In the genomic region with DNA sequence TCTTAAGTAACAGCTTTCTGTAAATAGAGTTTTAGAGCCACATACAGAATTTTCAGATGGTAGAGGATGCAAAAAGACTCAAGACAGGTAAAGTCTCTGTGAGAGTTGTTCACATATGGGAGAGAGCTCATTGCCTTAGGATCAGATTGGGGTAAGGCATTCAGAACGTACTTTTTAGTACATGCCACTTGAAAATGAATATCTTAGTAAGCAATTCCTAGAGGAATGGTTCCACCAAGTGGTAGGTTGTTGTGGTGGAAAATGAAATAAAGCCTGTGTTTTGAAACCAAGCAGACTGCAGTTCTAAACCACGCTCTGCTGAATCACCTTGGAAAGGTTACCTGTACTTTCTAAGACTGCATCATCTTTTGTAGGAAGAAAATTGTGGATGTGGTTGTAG, we compare ENCODE assay signal across 12 cellular contexts.
DNase-seq lines count a peak whose midpoint lies in the region; ATAC-seq, FAIRE-seq and TF ChIP-seq lines count a peak whose summit lies in the region.
"Had no signal": no experiment of that assay in that cellular context is flagged by ENCODE, and none has a peak within 500 bp of the region (broad histone marks: within the 10 kb centered on the region; RNA-seq: fewer than 3 reads in every experiment).

No MANE protein-coding gene starts in this region.

- no peak for ATAC-seq in GM12878
- ATAC-seq in HG02678 (IDR thresholded peaks at IDR 0.05; ENCODE audit: unreplicated experiment): no peak
- no peak for ATAC-seq in omental fat pad (ENCODE audit: low FRiP score)
- ATAC-seq: CD8-positive, alpha-beta T cell had no signal

- H3K79me2 ChIP-seq in GM12878 (ENCODE audit: control insufficient read depth, insufficient read depth, low read length): no peaks in the 10 kb centered on the region

- no peak for FAIRE-seq in GM12878 (lab: Jason Lieb, UNC)

- POLR2A ChIA-PET in GM12878 (lab: Charles Lee): no interaction called here

- RAD21 ChIA-PET in GM12878 (lab: Charles Lee; ENCODE audit: unreplicated experiment): no interaction called here

- no peak for TF ChIP-seq POLR2A in GM12878 (IDR thresholded peaks at IDR 0.05; ENCODE audit: low read depth, low read length)

- 13% methylated on average over 2 of the region's 2 CpGs for WGBS in GM12878 (ENCODE audit: insufficient coverage, insufficient replicate concordance, low lambda C conversion rate, missing lambda C conversion rate)

- BruUV-seq in GM12878 (replicated peaks; lab: Mats Ljungman, UMichigan): no TSS peak

- intact Hi-C loops in GM12878 (cut with micrococcal nuclease; ENCODE audit: unreplicated experiment): no loop called here

- no peaks in the 10 kb centered on the region; a peak in 1 of 4 replicates for H3K27me3 ChIP-seq in GM12878 (replicated peaks in 1 of 2; ENCODE audit: control insufficient read depth in 2 of 2, insufficient read depth in 2 of 2, low read length in 1 of 2)

- TF ChIP-seq EP300 in GM12878 (IDR thresholded peaks at IDR 0.05; ENCODE audit: borderline replicate concordance in 1 of 2, control insufficient read depth in 1 of 2, low read depth in 2 of 2, low read length in 2 of 2): no peak

- H2AFZ ChIP-seq in GM12878 (ENCODE audit: control insufficient read depth, low read depth, low read length): no peak overlapping the region

- in situ Hi-C loops in GM12878 (cut with MboI): no loop called here

- H3K27ac ChIP-seq in GM12878 (ENCODE audit: control insufficient read depth, insufficient read depth): no peak overlapping the region

- H3K4me3 ChIP-seq in LNCaP clone FGC (ENCODE audit: low read depth, low read length) (no peak overlapping the region), GM12878 (no peak overlapping the region)

- H3K4me2 ChIP-seq in GM12878 (ENCODE audit: control insufficient read depth, insufficient read depth): no peak overlapping the region

- TF ChIP-seq RAD21 in GM12878 (IDR thresholded peaks at IDR 0.05; ENCODE audit: insufficient read depth, low read depth, low read length): peak; percentile 22; the same call in 1 of the 2 replicates

- SMC1A ChIA-PET in GM12878 (lab: Charles Lee; ENCODE audit: uncharacterized antibody, unreplicated experiment): no interaction called here

- DNase-seq in DMS53 (lab: John Stamatoyannopoulos, UW) (peak; percentile 63), LNCaP clone FGC (ENCODE audit: low read depth) (no peak), GM12878 (ENCODE audit: low read depth, low spot score) (no peak), medulla oblongata (ENCODE audit: extremely low spot score) (peak; percentile 28), NCI-H524 treated with DMSO at 0.1 percent for 48 hours (lab: John Stamatoyannopoulos, UW) (no peak), omental fat pad (ENCODE audit: low spot score) (no peak), GDM1 (lab: John Stamatoyannopoulos, UW) (no peak)
- DNase-seq: activated naive CD4-positive, alpha-beta T cell treated with anti-CD3 and anti-CD28 coated beads, Interleukin-2, amount 50 U/mL, for 16 hours; CD8-positive, alpha-beta T cell; glutamatergic neuron; NCI-H1436 treated with DMSO at 0.1 percent for 48 hours had no signal

- H3K9ac ChIP-seq in GM12878 (ENCODE audit: control insufficient read depth, insufficient read depth, low read length): no peak overlapping the region

- no peaks in the 10 kb centered on the region for H3K9me3 ChIP-seq in GM12878 (replicated peaks; ENCODE audit: control insufficient read depth, insufficient read depth, low read length)

- TF ChIP-seq CTCF in LNCaP clone FGC (IDR thresholded peaks at IDR 0.05; ENCODE audit: control insufficient read depth, extremely low read depth, insufficient read depth): peak; percentile 22; the same call in 1 of the 2 replicates
- 0 out of 6 replicates have a peak, but pooled peaks of 1 of the 3 experiments have one; percentile 9 for TF ChIP-seq CTCF in GM12878 (IDR thresholded peaks at IDR 0.05 in 2 of 3, conservative IDR thresholded peaks at IDR 0.05 in 1 of 3; ENCODE audit: control insufficient read depth in 2 of 3, extremely low read depth in 1 of 3, insufficient read depth in 1 of 3, low read depth in 3 of 3, low read length in 3 of 3)
- TF ChIP-seq CTCF in omental fat pad (IDR thresholded peaks at IDR 0.05): no peak

- CTCF ChIA-PET in GM12878 (lab: Yijun Ruan, JAX): no interaction called here

- no peaks in the 10 kb centered on the region for H3K36me3 ChIP-seq in GM12878 (ENCODE audit: control insufficient read depth in 2 of 2, insufficient read depth in 2 of 2, low read length in 1 of 2)

- H3K4me1 ChIP-seq in GM12878 (ENCODE audit: control insufficient read depth, insufficient read depth, low read length): no peaks in the 10 kb centered on the region

- H4K20me1 ChIP-seq in GM12878 (ENCODE audit: control insufficient read depth, insufficient read depth): no peaks in the 10 kb centered on the region

TF ChIP-seq in GM12878, 131 proteins besides CTCF, POLR2A, EP300 and RAD21 (continues in another document):
- TF ChIP-seq, protein P1, sequence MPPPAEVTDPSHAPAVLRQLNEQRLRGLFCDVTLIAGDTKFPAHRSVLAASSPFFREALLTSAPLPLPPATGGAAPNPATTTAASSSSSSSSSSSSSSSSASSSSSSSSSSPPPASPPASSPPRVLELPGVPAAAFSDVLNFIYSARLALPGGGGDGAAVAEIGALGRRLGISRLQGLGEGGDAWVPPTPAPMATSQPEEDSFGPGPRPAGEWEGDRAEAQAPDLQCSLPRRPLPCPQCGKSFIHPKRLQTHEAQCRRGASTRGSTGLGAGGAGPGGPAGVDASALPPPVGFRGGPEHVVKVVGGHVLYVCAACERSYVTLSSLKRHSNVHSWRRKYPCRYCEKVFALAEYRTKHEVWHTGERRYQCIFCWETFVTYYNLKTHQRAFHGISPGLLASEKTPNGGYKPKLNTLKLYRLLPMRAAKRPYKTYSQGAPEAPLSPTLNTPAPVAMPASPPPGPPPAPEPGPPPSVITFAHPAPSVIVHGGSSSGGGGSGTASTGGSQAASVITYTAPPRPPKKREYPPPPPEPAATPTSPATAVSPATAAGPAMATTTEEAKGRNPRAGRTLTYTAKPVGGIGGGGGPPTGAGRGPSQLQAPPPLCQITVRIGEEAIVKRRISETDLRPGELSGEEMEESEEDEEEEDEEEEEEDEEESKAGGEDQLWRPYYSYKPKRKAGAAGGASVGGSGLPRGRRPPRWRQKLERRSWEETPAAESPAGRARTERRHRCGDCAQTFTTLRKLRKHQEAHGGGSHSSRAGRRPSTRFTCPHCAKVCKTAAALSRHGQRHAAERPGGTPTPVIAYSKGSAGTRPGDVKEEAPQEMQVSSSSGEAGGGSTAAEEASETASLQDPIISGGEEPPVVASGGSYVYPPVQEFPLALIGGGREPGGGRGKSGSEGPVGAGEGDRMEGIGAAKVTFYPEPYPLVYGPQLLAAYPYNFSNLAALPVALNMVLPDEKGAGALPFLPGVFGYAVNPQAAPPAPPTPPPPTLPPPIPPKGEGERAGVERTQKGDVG (CRISPR knock-in tag; IDR thresholded peaks at IDR 0.05): no peak
- TF ChIP-seq, protein P2, sequence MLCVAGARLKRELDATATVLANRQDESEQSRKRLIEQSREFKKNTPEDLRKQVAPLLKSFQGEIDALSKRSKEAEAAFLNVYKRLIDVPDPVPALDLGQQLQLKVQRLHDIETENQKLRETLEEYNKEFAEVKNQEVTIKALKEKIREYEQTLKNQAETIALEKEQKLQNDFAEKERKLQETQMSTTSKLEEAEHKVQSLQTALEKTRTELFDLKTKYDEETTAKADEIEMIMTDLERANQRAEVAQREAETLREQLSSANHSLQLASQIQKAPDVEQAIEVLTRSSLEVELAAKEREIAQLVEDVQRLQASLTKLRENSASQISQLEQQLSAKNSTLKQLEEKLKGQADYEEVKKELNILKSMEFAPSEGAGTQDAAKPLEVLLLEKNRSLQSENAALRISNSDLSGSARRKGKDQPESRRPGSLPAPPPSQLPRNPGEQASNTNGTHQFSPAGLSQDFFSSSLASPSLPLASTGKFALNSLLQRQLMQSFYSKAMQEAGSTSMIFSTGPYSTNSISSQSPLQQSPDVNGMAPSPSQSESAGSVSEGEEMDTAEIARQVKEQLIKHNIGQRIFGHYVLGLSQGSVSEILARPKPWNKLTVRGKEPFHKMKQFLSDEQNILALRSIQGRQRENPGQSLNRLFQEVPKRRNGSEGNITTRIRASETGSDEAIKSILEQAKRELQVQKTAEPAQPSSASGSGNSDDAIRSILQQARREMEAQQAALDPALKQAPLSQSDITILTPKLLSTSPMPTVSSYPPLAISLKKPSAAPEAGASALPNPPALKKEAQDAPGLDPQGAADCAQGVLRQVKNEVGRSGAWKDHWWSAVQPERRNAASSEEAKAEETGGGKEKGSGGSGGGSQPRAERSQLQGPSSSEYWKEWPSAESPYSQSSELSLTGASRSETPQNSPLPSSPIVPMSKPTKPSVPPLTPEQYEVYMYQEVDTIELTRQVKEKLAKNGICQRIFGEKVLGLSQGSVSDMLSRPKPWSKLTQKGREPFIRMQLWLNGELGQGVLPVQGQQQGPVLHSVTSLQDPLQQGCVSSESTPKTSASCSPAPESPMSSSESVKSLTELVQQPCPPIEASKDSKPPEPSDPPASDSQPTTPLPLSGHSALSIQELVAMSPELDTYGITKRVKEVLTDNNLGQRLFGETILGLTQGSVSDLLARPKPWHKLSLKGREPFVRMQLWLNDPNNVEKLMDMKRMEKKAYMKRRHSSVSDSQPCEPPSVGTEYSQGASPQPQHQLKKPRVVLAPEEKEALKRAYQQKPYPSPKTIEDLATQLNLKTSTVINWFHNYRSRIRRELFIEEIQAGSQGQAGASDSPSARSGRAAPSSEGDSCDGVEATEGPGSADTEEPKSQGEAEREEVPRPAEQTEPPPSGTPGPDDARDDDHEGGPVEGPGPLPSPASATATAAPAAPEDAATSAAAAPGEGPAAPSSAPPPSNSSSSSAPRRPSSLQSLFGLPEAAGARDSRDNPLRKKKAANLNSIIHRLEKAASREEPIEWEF (IDR thresholded peaks at IDR 0.05; ENCODE audit: insufficient replicate concordance, low read depth, low read length): no peak
- TF ChIP-seq EGR1 (IDR thresholded peaks at IDR 0.05; ENCODE audit: borderline replicate concordance in 1 of 2, low read depth in 2 of 2, low read length in 2 of 2) (no peak), DPF2 (IDR thresholded peaks at IDR 0.05) (no peak), TAF1 (IDR thresholded peaks at IDR 0.05; ENCODE audit: borderline replicate concordance, low read depth, low read length) (no peak), CBFB (IDR thresholded peaks at IDR 0.05; ENCODE audit: low read depth) (no peak), ZNF217 (IDR thresholded peaks at IDR 0.05) (no peak), RUNX3 (IDR thresholded peaks at IDR 0.05; ENCODE audit: low read length) (no peak), KAT2A (conservative IDR thresholded peaks at IDR 0.05; ENCODE audit: control insufficient read depth, low read depth, low read length) (no peak), RB1 (IDR thresholded peaks at IDR 0.05; ENCODE audit: borderline replicate concordance) (no peak), CHD4 (IDR thresholded peaks at IDR 0.05) (no peak)

Comparison
In these comparisons a context has a peak if more than half of its experiments do, and no peak if none do; other contexts are left out.
1. DNase-seq: peak in DMS53 (single experiment) and medulla oblongata (single experiment); none in LNCaP clone FGC (single experiment), GM12878 (single experiment), NCI-H524 treated with DMSO at 0.1 percent for 48 hours (single experiment), omental fat pad (single experiment) and GDM1 (single experiment).